In genomic region chr17:2023692-2024571, GRCh38 we compare ENCODE assay signal across 7 cellular contexts. TPM values are rescaled to one million over a fixed set of nuclear protein-coding genes. Genes with fewer than 3 reads are reported as not detected.
DNase-seq lines count a peak whose midpoint lies in the region; ATAC-seq and TF ChIP-seq lines count a peak whose summit lies in the region.

No MANE protein-coding gene starts in this region.

- H4K8ac ChIP-seq in H9 (replicated peaks; ENCODE audit: insufficient read length, low read depth, low read length), result no peak overlapping the region

- H3K4ac ChIP-seq in H9 (ENCODE audit: low read depth, low read length), result no peak overlapping the region

- H3K36me3 Mint-ChIP-seq in H9 (ENCODE audit: insufficient read depth in 1 of 3, low read depth in 3 of 3), result no peaks in the 10 kb centered on the region; a peak in 1 of 7 replicates

- no peak overlapping the region for H2BK120ac ChIP-seq in H9 (ENCODE audit: low read depth, low read length, poor library complexity, severe bottlenecking)

- peak overlapping the region; percentile 50 for H3K4me2 ChIP-seq in H9 (ENCODE audit: insufficient read depth, insufficient read length, low read length)
- H3K4me2 ChIP-seq in smooth muscle cell, result peak overlapping the region; percentile 90

- no peaks in the 10 kb centered on the region for H3K79me1 ChIP-seq in H9 (ENCODE audit: insufficient read depth, low read depth, low read length, poor library complexity, severe bottlenecking)

- H2BK12ac ChIP-seq in H9 (ENCODE audit: insufficient read length, low read depth, low read length), result no peak overlapping the region

- H2AK5ac ChIP-seq in H9 (ENCODE audit: insufficient read length, low read length), result no peak overlapping the region

- H3K4me1 ChIP-seq in H9 (ENCODE audit: insufficient read depth, low read length), result no peaks in the 10 kb centered on the region
- H3K4me1 ChIP-seq in iPS-15b (ENCODE audit: control insufficient read depth, insufficient read depth, low read length), result peaks cover 4% of the 10 kb centered on the region
- H3K4me1 ChIP-seq in smooth muscle cell (ENCODE audit: low read depth), result peaks cover 22% of the 10 kb centered on the region

- no peak overlapping the region for H2BK20ac ChIP-seq in H9 (ENCODE audit: low read depth, low read length, poor library complexity, severe bottlenecking)

- H3K27ac Mint-ChIP-seq in H9, result no peak overlapping the region

- H4K20me1 ChIP-seq in H9 (ENCODE audit: control insufficient read depth, insufficient read depth, insufficient read length), result no peaks in the 10 kb centered on the region
- H4K20me1 ChIP-seq in smooth muscle cell (ENCODE audit: low read depth), result no peaks in the 10 kb centered on the region

- DNase-seq in H9, result peak; percentile 92
- peak; percentile 60 for DNase-seq in NCI-H82 treated with DMSO at 0.1 percent for 48 hours (lab: John Stamatoyannopoulos, UW; ENCODE audit: unreplicated experiment)
- peak; percentile 25 for DNase-seq in astrocyte of the spinal cord (ENCODE audit: low read depth, low spot score)
- no peak for DNase-seq in smooth muscle cell (lab: John Stamatoyannopoulos, UW; ENCODE audit: unreplicated experiment)
- DNase-seq in GOT3 (lab: John Stamatoyannopoulos, UW), result no peak

- H3K27ac ChIP-seq in H9 (ENCODE audit: insufficient read length, low read depth, low read length), result no peak overlapping the region
- no peak overlapping the region for H3K27ac ChIP-seq in smooth muscle cell (ENCODE audit: low read depth)

- H3K36me3 ChIP-seq in iPS-15b (ENCODE audit: control insufficient read depth, insufficient read depth, low read length) (no peaks in the 10 kb centered on the region), smooth muscle cell (ENCODE audit: low read depth) (no peaks in the 10 kb centered on the region)

- H3K27me3 Mint-ChIP-seq in H9 (ENCODE audit: low read depth), result peaks cover 95% of the 10 kb centered on the region

- H3F3A ChIP-seq in smooth muscle cell (ENCODE audit: low read depth), result no peaks in the 10 kb centered on the region

- no peak overlapping the region for H4K91ac ChIP-seq in H9 (ENCODE audit: insufficient read length, low read depth, low read length)

- H3K4me1 Mint-ChIP-seq in H9, result peaks cover 6 to 15% of the 10 kb centered on the region in 2 experiments

- no peak overlapping the region for H3T11ph ChIP-seq in H9 (ENCODE audit: low read length)

- in situ Hi-C loops in astrocyte of the spinal cord (cut with HindIII; ENCODE audit: low sequenced_read_pairs), result no loop called here

- H3K27me3 ChIP-seq in H9 (ENCODE audit: insufficient read depth, low read length) (peaks cover 66% of the 10 kb centered on the region), iPS-15b (ENCODE audit: control insufficient read depth, insufficient read depth, low read length) (peaks cover 88% of the 10 kb centered on the region), smooth muscle cell (ENCODE audit: low read depth) (peaks cover 78% of the 10 kb centered on the region)

- H3K79me2 ChIP-seq in H9 (ENCODE audit: insufficient read depth, low read length) (no peaks in the 10 kb centered on the region), smooth muscle cell (ENCODE audit: low read depth) (no peaks in the 10 kb centered on the region)

- no peak overlapping the region for H2BK5ac ChIP-seq in H9 (ENCODE audit: insufficient read length, low read length)

- ATAC-seq in GM18520 (IDR thresholded peaks at IDR 0.05; ENCODE audit: unreplicated experiment), result no peak

- no peak overlapping the region for H3K56ac ChIP-seq in H9 (ENCODE audit: insufficient read length, low read depth, low read length)

- H3K14ac ChIP-seq in H9 (ENCODE audit: insufficient read depth, low read length), result no peak overlapping the region

- no CpG with 5 or more reads among the region's 85 CpGs for WGBS in H9 (ENCODE audit: extremely low coverage, insufficient read length, low lambda C conversion rate)
- 3% methylated on average over 55 of the region's 85 CpGs for WGBS in smooth muscle cell (ENCODE audit: low lambda C conversion rate)

- TF ChIP-seq CTCF in H9 (conservative IDR thresholded peaks at IDR 0.05), result no peak
- TF ChIP-seq CTCF in astrocyte of the spinal cord (IDR thresholded peaks at IDR 0.05; ENCODE audit: low read depth, low read length), result no peak
- no peak for TF ChIP-seq CTCF in smooth muscle cell (IDR thresholded peaks at IDR 0.05; ENCODE audit: borderline replicate concordance, insufficient read depth, poor library complexity, severe bottlenecking)

- H3K23me2 ChIP-seq in H9 (ENCODE audit: insufficient read length, low read depth, low read length, poor library complexity, severe bottlenecking), result peaks cover 20% of the 10 kb centered on the region

- H3K9ac ChIP-seq in H9 (ENCODE audit: extremely low read depth, insufficient read length, low read length) (no peak overlapping the region), iPS-15b (ENCODE audit: low read depth, low read length) (no peak overlapping the region), smooth muscle cell (ENCODE audit: low read depth) (no peak overlapping the region)

- H3K9me3 Mint-ChIP-seq in H9, result peaks cover 5 to 6% of the 10 kb centered on the region in 2 experiments; a peak in 4 of 5 replicates

- no peak overlapping the region for H4K5ac ChIP-seq in H9 (ENCODE audit: insufficient read length, low read depth, low read length)

- H3K4me3 Mint-ChIP-seq in H9, result peak overlapping the region; percentile 49 to 81

- no peaks in the 10 kb centered on the region for H3K9me3 ChIP-seq in H9 (ENCODE audit: control insufficient read depth, low read depth, low read length)
- H3K9me3 ChIP-seq in iPS-15b (ENCODE audit: control insufficient read depth, insufficient read depth, low read length), result no peaks in the 10 kb centered on the region
- no peaks in the 10 kb centered on the region for H3K9me3 ChIP-seq in smooth muscle cell (replicated peaks; ENCODE audit: low read depth)

- H2AFZ ChIP-seq in H9 (ENCODE audit: low read length) (no peak overlapping the region), smooth muscle cell (ENCODE audit: low read depth) (no peak overlapping the region)

- peak overlapping the region; percentile 11 for H3K18ac ChIP-seq in H9 (ENCODE audit: insufficient read length, low read depth, low read length)

- no peak overlapping the region for H3K4me3 ChIP-seq in astrocyte of the spinal cord (ENCODE audit: low read depth, low read length)
- H3K4me3 ChIP-seq in iPS-15b (ENCODE audit: low read depth, low read length), result peak overlapping the region; percentile 43
- peak overlapping the region; percentile 52 for H3K4me3 ChIP-seq in smooth muscle cell

- H2BK15ac ChIP-seq in H9 (ENCODE audit: low read depth, low read length), result no peak overlapping the region

- no peak overlapping the region for H3K23ac ChIP-seq in H9 (ENCODE audit: insufficient read length, low read depth, low read length)

RNA-seq across cellular contexts. Expression of gene RTN4RL1, which starts 1.2 kb away (rescaled TPM):
- 0.18 and 0.22 TPM in 2 replicates for total RNA-seq in H9 (2021)
- not detected in 2 replicates for total RNA-seq in smooth muscle cell
- polyA plus RNA-seq in smooth muscle cell, result not detected in 2 replicates

RNA-seq across cellular contexts. Expression of gene DPH1, which starts 6.0 kb away (rescaled TPM):
- total RNA-seq in H9 (2021), result 27.5 and 31.3 TPM in 2 replicates
- total RNA-seq in smooth muscle cell, result 15.9 and 18.1 TPM in 2 replicates
- 33.6 and 46.6 TPM in 2 replicates for polyA plus RNA-seq in smooth muscle cell

RNA-seq across cellular contexts. Expression of gene OVCA2, which starts 17.9 kb away (rescaled TPM):
- 24.2 and 24.6 TPM in 2 replicates for total RNA-seq in H9 (2021)
- total RNA-seq in smooth muscle cell, result 42.6 and 46.7 TPM in 2 replicates
- 47.6 and 59.5 TPM in 2 replicates for polyA plus RNA-seq in smooth muscle cell

RNA-seq across cellular contexts. Expression of gene HIC1, which starts 31.0 kb away (rescaled TPM):
- total RNA-seq in H9 (2021) (1.8 and 2.7 TPM in 2 replicates), smooth muscle cell (2.6 and 2.9 TPM in 2 replicates)
- polyA plus RNA-seq in smooth muscle cell, result 3.5 and 5.2 TPM in 2 replicates

Comparison
In these comparisons a context has a peak if more than half of its experiments do, and no peak if none do; other contexts are left out.
1. DNase-seq: peak in H9 (single experiment), NCI-H82 treated with DMSO at 0.1 percent for 48 hours (single experiment) and astrocyte of the spinal cord (single experiment); none in smooth muscle cell (single experiment) and GOT3 (single experiment).